In the genomic region with DNA sequence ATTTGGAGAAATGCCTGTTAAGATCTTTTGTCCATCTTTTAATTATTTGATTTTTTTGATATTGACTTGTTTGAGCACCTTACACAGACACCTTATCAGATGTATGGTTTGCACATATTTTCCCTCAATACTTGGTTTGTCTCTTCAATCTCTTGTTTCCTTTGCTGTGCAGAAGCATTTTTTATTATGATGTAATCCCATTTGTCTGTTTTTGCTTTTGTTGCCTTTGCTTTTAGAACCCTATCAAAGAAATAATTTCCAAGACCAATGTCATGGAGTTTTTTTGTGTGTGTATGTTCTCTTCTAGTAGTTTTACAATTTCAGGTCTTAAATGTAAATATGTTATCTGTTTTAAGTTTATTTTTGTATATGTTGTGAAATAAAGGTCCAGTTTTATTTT, we compare ENCODE assay signal across 32 cellular contexts.
"Had no signal": no experiment of that assay in that cellular context is flagged by ENCODE, and none has a peak within 500 bp of the region (broad histone marks: within the 10 kb centered on the region; RNA-seq: fewer than 3 reads in every experiment).

No MANE protein-coding gene starts in this region.

- ATAC-seq: activated naive CD4-positive, alpha-beta T cell treated with anti-CD3 and anti-CD28 coated beads, Interleukin-2, amount 50 U/mL, for 72 hours; activated naive CD8-positive, alpha-beta T cell treated with anti-CD3 and anti-CD28 coated beads, Interleukin-2, amount 50 U/mL, for 24 hours; activated T-cell treated with anti-CD3 and anti-CD28 coated beads, Interleukin-2, amount 50 U/mL, for 4 hours; activated T-cell treated with anti-CD3 and anti-CD28 coated beads, Interleukin-2, amount 50 U/mL, for 72 hours; activated T-helper 17 cell treated with anti-CD3 and anti-CD28 coated beads, Interleukin-2, amount 50 U/mL, for 72 hours; body of pancreas had no signal

- H3K4me1 ChIP-seq: adrenal gland, ascending aorta, body of pancreas, breast epithelium had no signal

- H3K9me3 ChIP-seq: adrenal gland, ascending aorta, body of pancreas, breast epithelium had no signal

- H3K27me3 ChIP-seq: adrenal gland, ascending aorta, body of pancreas, brain microvascular endothelial cell, breast epithelium, cardiac muscle cell had no signal

- H3K36me3 ChIP-seq: adrenal gland, ascending aorta, brain microvascular endothelial cell, breast epithelium, cardiac muscle cell had no signal

- H3K4me3 ChIP-seq: adrenal gland, ascending aorta, body of pancreas, breast epithelium, cardiac muscle cell had no signal

- DNase-seq: activated effector memory CD4-positive, alpha-beta T cell treated with anti-CD3 and anti-CD28 coated beads, Interleukin-2, amount 50 U/mL, for 16 hours; activated effector memory CD4-positive, alpha-beta T cell treated with Interleukin-2 at 50 U/mL for 16 hours; activated gamma-delta T cell; activated gamma-delta T cell treated with Interleukin-2 at 50 U/mL for 16 hours; activated naive CD4-positive, alpha-beta T cell; activated naive CD4-positive, alpha-beta T cell treated with anti-CD3 and anti-CD28 coated beads for 36 hours; activated naive CD4-positive, alpha-beta T cell treated with anti-CD3 and anti-CD28 coated beads, Interleukin-2, amount 10 ng/mL, durations not matched to agents 7 days and 5 days; activated naive CD4-positive, alpha-beta T cell treated with anti-CD3 and anti-CD28 coated beads, Interleukin-2, amount 50 U/mL, for 16 hours; activated naive CD4-positive, alpha-beta T cell treated with Interleukin-2 at 50 U/mL for 16 hours; activated naive CD8-positive, alpha-beta T cell treated with anti-CD3 and anti-CD28 coated beads for 36 hours; activated naive CD8-positive, alpha-beta T cell treated with anti-CD3 and anti-CD28 coated beads, Interleukin-2, amount 10 ng/mL, durations not matched to agents 7 days and 5 days; activated naive CD8-positive, alpha-beta T cell treated with anti-CD3 and anti-CD28 coated beads, Interleukin-2, amount 50 U/mL, for 24 hours; activated T-cell treated with anti-CD3 and anti-CD28 coated beads, Interleukin-2, amount 50 U/mL, for 24 hours; activated T-cell treated with anti-CD3 and anti-CD28 coated beads, Interleukin-2, amount 50 U/mL, for 4 hours; activated T-cell treated with anti-CD3 and anti-CD28 coated beads, Interleukin-2, amount 50 U/mL, for 48 hours; activated T-cell treated with anti-CD3 and anti-CD28 coated beads, Interleukin-2, amount 50 U/mL, for 72 hours; adrenal gland; amniotic stem cell; amygdala; anterior cingulate cortex; aorta; body of pancreas; brain microvascular endothelial cell; caudate nucleus; central memory CD4-positive, alpha-beta T cell; cerebellar nuclear complex had no signal

- H3K27ac ChIP-seq: adrenal gland, ascending aorta, body of pancreas, brain microvascular endothelial cell, breast epithelium, cardiac muscle cell had no signal

- FAIRE-seq: bronchial epithelial cell had no signal
